Comparison of ENCODE assay signal across 9 cellular contexts in genomic region chr20:51318058-51318960, GRCh38.
DNase-seq lines count a peak whose midpoint lies in the region; ATAC-seq and TF ChIP-seq lines count a peak whose summit lies in the region.
"Had no signal": no experiment of that assay in that cellular context is flagged by ENCODE, and none has a peak within 500 bp of the region (broad histone marks: within the 10 kb centered on the region; RNA-seq: fewer than 3 reads in every experiment).

No MANE protein-coding gene starts in this region.

- TF ChIP-seq CTCF in OCI-LY3 (IDR thresholded peaks at IDR 0.05; ENCODE audit: low read depth, low read length), result peak; percentile 76

- ATAC-seq in HG02870 (IDR thresholded peaks at IDR 0.05; ENCODE audit: unreplicated experiment), result no peak
- ATAC-seq in GM21529 (IDR thresholded peaks at IDR 0.05; ENCODE audit: unreplicated experiment), result no peak

- peaks cover 2% of the 10 kb centered on the region for H3K4me1 Mint-ChIP-seq in activated T-cell treated with anti-CD3 and anti-CD28 coated beads, Interleukin-2, amount 50 U/mL, for 24 hours (ENCODE audit: low read depth)

- H2AFZ ChIP-seq in OCI-LY3 (ENCODE audit: low read depth, low read length), result no peak overlapping the region

- no peaks in the 10 kb centered on the region for H3K4me1 ChIP-seq in OCI-LY3 (ENCODE audit: low read length)

- H3K79me2 ChIP-seq in OCI-LY3 (ENCODE audit: low read length), result no peaks in the 10 kb centered on the region

- H3K9ac ChIP-seq in OCI-LY3 (ENCODE audit: low read length), result no peak overlapping the region

- H4K20me1 ChIP-seq in OCI-LY3 (ENCODE audit: insufficient read depth, low read length), result no peaks in the 10 kb centered on the region

- peaks cover 4% of the 10 kb centered on the region for H3K9me3 Mint-ChIP-seq in activated T-cell treated with anti-CD3 and anti-CD28 coated beads, Interleukin-2, amount 50 U/mL, for 24 hours

- no peak overlapping the region for H3K4me3 ChIP-seq in OCI-LY3 (ENCODE audit: low read length)

- peaks cover 16% of the 10 kb centered on the region; the same call in 1 of the 2 replicates for H3K27me3 ChIP-seq in OCI-LY3 (ENCODE audit: low read depth, low read length)

- no peak overlapping the region for H3K4me2 ChIP-seq in OCI-LY3 (ENCODE audit: low read length)

- H3K36me3 Mint-ChIP-seq in activated T-cell treated with anti-CD3 and anti-CD28 coated beads, Interleukin-2, amount 50 U/mL, for 24 hours (ENCODE audit: low read depth), result no peaks in the 10 kb centered on the region
- H3K36me3 Mint-ChIP-seq: CD4-positive, CD25-positive, alpha-beta regulatory T cell had no signal

- no peaks in the 10 kb centered on the region for H3K36me3 ChIP-seq in OCI-LY3 (replicated peaks; ENCODE audit: low read depth, low read length)

- H3K4me3 Mint-ChIP-seq in activated T-cell treated with anti-CD3 and anti-CD28 coated beads, Interleukin-2, amount 50 U/mL, for 24 hours, result no peak overlapping the region

- peaks cover 2% of the 10 kb centered on the region for H3K27me3 Mint-ChIP-seq in activated T-cell treated with anti-CD3 and anti-CD28 coated beads, Interleukin-2, amount 50 U/mL, for 24 hours
- H3K27me3 Mint-ChIP-seq: CD4-positive, CD25-positive, alpha-beta regulatory T cell had no signal

- no peak overlapping the region for H3K27ac Mint-ChIP-seq in activated T-cell treated with anti-CD3 and anti-CD28 coated beads, Interleukin-2, amount 50 U/mL, for 24 hours

- DNase-seq in NCI-H2081 (lab: John Stamatoyannopoulos, UW) (peak; percentile 40 to 49), NCI-H2081 treated with DMSO at 0.1 percent for 48 hours (lab: John Stamatoyannopoulos, UW) (no peak), glomerular endothelial cell (ENCODE audit: extremely low read depth, low read depth, low spot score) (peak; percentile 18)
- DNase-seq in activated T-cell treated with anti-CD3 and anti-CD28 coated beads, Interleukin-2, amount 50 U/mL, for 24 hours, result peak; percentile 75
- DNase-seq in stimulated activated CD4-positive, alpha-beta T cell treated with anti-CD3 and anti-CD28 coated beads, Interleukin-15, amount 100 ng/mL, for 1 hour (ENCODE audit: low read depth in 1 of 2, low spot score in 1 of 2), result peak; percentile 3 to 34

- H3K9me3 ChIP-seq in OCI-LY3 (ENCODE audit: insufficient read depth, low read length), result no peaks in the 10 kb centered on the region

- no peak overlapping the region for H3K27ac ChIP-seq in OCI-LY3 (ENCODE audit: low read length)
